Comparison of ENCODE assay signal across 8 cellular contexts in genomic region chr11:86688398-86689179, GRCh38. TPM values are rescaled to one million over a fixed set of nuclear protein-coding genes. Genes with fewer than 3 reads are reported as not detected.
DNase-seq lines count a peak whose midpoint lies in the region; ATAC-seq, FAIRE-seq and TF ChIP-seq lines count a peak whose summit lies in the region.

No MANE protein-coding gene starts in this region.

- H3K9me3 ChIP-seq in smooth muscle cell (replicated peaks; ENCODE audit: low read depth): no peaks in the 10 kb centered on the region

- intact Hi-C loops in Right ventricle myocardium superior (cut with DNase I): no loop called here
- intact Hi-C loops in cardiac septum (cut with DNase I): no loop called here

- H3K4me3 ChIP-seq in cardiac fibroblast (replicated peaks in 1 of 2; ENCODE audit: low read depth in 2 of 2, low read length in 2 of 2) (no peak overlapping the region), smooth muscle cell (no peak overlapping the region)

- no peaks in the 10 kb centered on the region for H4K20me1 ChIP-seq in smooth muscle cell (ENCODE audit: low read depth)

- 47% methylated on average over 4 of the region's 4 CpGs for whole genome bisulfite sequencing in smooth muscle cell (ENCODE audit: low lambda C conversion rate)

- peaks cover 17% of the 10 kb centered on the region for H3F3A ChIP-seq in smooth muscle cell (ENCODE audit: low read depth)

- TF ChIP-seq CTCF in cardiac fibroblast (IDR thresholded peaks at IDR 0.05; ENCODE audit: low read depth, low read length) (no peak), smooth muscle cell (IDR thresholded peaks at IDR 0.05; ENCODE audit: borderline replicate concordance, insufficient read depth, poor library complexity, severe bottlenecking) (no peak)

- peak; percentile 19 for ATAC-seq in Right ventricle myocardium superior (ENCODE audit: poor library complexity)
- ATAC-seq in GM19467 (IDR thresholded peaks at IDR 0.05; ENCODE audit: unreplicated experiment): no peak

- peak overlapping the region; percentile 74 for H3K27ac ChIP-seq in smooth muscle cell (ENCODE audit: low read depth)

- no peak overlapping the region for H2AFZ ChIP-seq in smooth muscle cell (ENCODE audit: low read depth)

- FAIRE-seq in HTR-8/SVneo (lab: Jason Lieb, UNC): peak; percentile 76

- no peaks in the 10 kb centered on the region for H3K79me2 ChIP-seq in smooth muscle cell (ENCODE audit: low read depth)

- no peaks in the 10 kb centered on the region for H3K27me3 ChIP-seq in smooth muscle cell (ENCODE audit: low read depth)

- H3K36me3 ChIP-seq in smooth muscle cell (ENCODE audit: low read depth): no peaks in the 10 kb centered on the region

- H3K4me1 ChIP-seq in smooth muscle cell (ENCODE audit: low read depth): peaks cover 27% of the 10 kb centered on the region

- peak overlapping the region; percentile 52 for H3K4me2 ChIP-seq in smooth muscle cell

- DNase-seq in Right ventricle myocardium superior: no peak
- DNase-seq in cardiac septum (ENCODE audit: low spot score): no peak
- no peak for DNase-seq in HTR-8/SVneo (ENCODE audit: insufficient read length, low spot score)
- peak; percentile 56 to 86 for DNase-seq in cardiac fibroblast (ENCODE audit: low read depth in 2 of 2)
- DNase-seq in smooth muscle cell (lab: John Stamatoyannopoulos, UW; ENCODE audit: unreplicated experiment): no peak
- no peak for DNase-seq in NCI-H748 (lab: John Stamatoyannopoulos, UW; ENCODE audit: unreplicated experiment)
- DNase-seq in activated gamma-delta T cell treated with Interleukin-2 at 50 U/mL for 16 hours: no peak

- H3K9ac ChIP-seq in smooth muscle cell (ENCODE audit: low read depth): no peak overlapping the region

RNA-seq across cellular contexts. Expression of gene ME3, which starts 16.2 kb away (rescaled TPM):
- total RNA-seq in Right ventricle myocardium superior (30.4 TPM), cardiac septum (19.9 TPM), smooth muscle cell (8.4 and 9.3 TPM in 2 replicates)
- 4.2 and 9.7 TPM in 2 replicates for polyA plus RNA-seq in smooth muscle cell

Comparison
In these comparisons a context has a peak if more than half of its experiments do, and no peak if none do; other contexts are left out.
1. DNase-seq: peak in cardiac fibroblast (2 of 2); none in Right ventricle myocardium superior (single experiment), cardiac septum (single experiment), HTR-8/SVneo (single experiment), smooth muscle cell (single experiment), NCI-H748 (single experiment) and activated gamma-delta T cell treated with Interleukin-2 at 50 U/mL for 16 hours (single experiment).